11 cellular contexts compared by ENCODE assay signal in genomic region chr4:89708903-89709361, GRCh38.
DNase-seq lines count a peak whose midpoint lies in the region; ATAC-seq lines count a peak whose summit lies in the region.
"Had no signal": no experiment of that assay in that cellular context is flagged by ENCODE, and none has a peak within 500 bp of the region (broad histone marks: within the 10 kb centered on the region; RNA-seq: fewer than 3 reads in every experiment).

No MANE protein-coding gene starts in this region.

- no peak for ATAC-seq in GM18520 (IDR thresholded peaks at IDR 0.05; ENCODE audit: unreplicated experiment)
- ATAC-seq in left colon: no peak
- ATAC-seq in HG03196 (IDR thresholded peaks at IDR 0.05; ENCODE audit: unreplicated experiment): no peak
- ATAC-seq: stimulated activated naive B cell treated with anti-CD40 and anti-IgM and Interleukin-4, amounts not matched to agents 10 μg/mL and 1 μg/mL and 100 μg/mL, for 72 hours had no signal

- H3K4me3 ChIP-seq in SJCRH30: no peak overlapping the region
- H3K4me3 ChIP-seq: spleen had no signal

- H3K27me3 ChIP-seq in SJCRH30: no peaks in the 10 kb centered on the region
- H3K27me3 ChIP-seq: spleen had no signal

- intact Hi-C loops in left colon (cut with DNase I, micrococcal nuclease): no loop called here

- H3K9me3 ChIP-seq in SJCRH30 (replicated peaks): no peaks in the 10 kb centered on the region
- H3K9me3 ChIP-seq: spleen had no signal

- peak; percentile 74 for DNase-seq in Ammon's horn (ENCODE audit: low spot score)
- peak; percentile 88 to 97 for DNase-seq in SJCRH30
- peak; percentile 41 for DNase-seq in fibroblast of peridontal ligament (ENCODE audit: extremely low read depth)
- peak; percentile 15 for DNase-seq in non-pigmented ciliary epithelial cell (ENCODE audit: low read depth)
- DNase-seq in LoVo (ENCODE audit: low spot score): no peak
- no peak for DNase-seq in left colon
- DNase-seq: kidney; spleen; stimulated activated naive B cell treated with anti-CD40 and anti-IgM and Interleukin-4, amounts not matched to agents 10 μg/mL and 1 μg/mL and 100 μg/mL, for 72 hours had no signal

- peaks cover 55% of the 10 kb centered on the region for H3K4me1 ChIP-seq in SJCRH30
- H3K4me1 ChIP-seq: spleen had no signal

- H3K36me3 ChIP-seq in SJCRH30: no peaks in the 10 kb centered on the region
- H3K36me3 ChIP-seq: spleen had no signal

- H3K27ac ChIP-seq in SJCRH30: peak overlapping the region; percentile 94
- H3K27ac ChIP-seq: spleen had no signal

Comparison
In these comparisons a context has a peak if more than half of its experiments do, and no peak if none do; other contexts are left out.
1. DNase-seq: peak in Ammon's horn (single experiment), SJCRH30 (2 of 2), fibroblast of peridontal ligament (single experiment) and non-pigmented ciliary epithelial cell (single experiment); none in LoVo (single experiment) and left colon (0 of 2).